8 cellular contexts compared by ENCODE assay signal in genomic region chr14:63852817-63853730, GRCh38. TPM values are rescaled to one million over a fixed set of nuclear protein-coding genes. Genes with fewer than 3 reads are reported as not detected.
A peak's percentile ranks its signal among the peaks of the same experiment; 100 is the strongest.
DNase-seq lines count a peak whose midpoint lies in the region; ATAC-seq lines count a peak whose summit lies in the region.

SYNE2 (plus strand) TSS chr14:63853004; CDS start chr14:63909149, 56,145 bp downstream.

- DNase-seq in NK-92 treated with Interleukin-12 subunit alpha and Interleukin-12 subunit beta, amount 100 ng/mL, for 24 hours (lab: John Stamatoyannopoulos, UW): peak; percentile 70
- DNase-seq in NK-92 (lab: John Stamatoyannopoulos, UW; ENCODE audit: unreplicated experiment): no peak
- DNase-seq in NCI-H2171 (lab: John Stamatoyannopoulos, UW): peak; percentile 84
- peak; percentile 65 to 72 for DNase-seq in activated CD4-positive, alpha-beta T cell treated with anti-CD3 and anti-CD28 coated beads for 24 hours (ENCODE audit: low read depth in 2 of 2)
- peak; percentile 75 to 89 for DNase-seq in left colon
- DNase-seq in stimulated activated CD4-positive, alpha-beta T cell treated with anti-CD3 and anti-CD28 coated beads, Interleukin-2, amount 100 ng/mL, for 24 hours: peak; percentile 82 to 88

- intact Hi-C loops in left colon (cut with DNase I, micrococcal nuclease): no loop called here

- peak; percentile 87 for ATAC-seq in HG02885 (IDR thresholded peaks at IDR 0.05; ENCODE audit: poor library complexity, unreplicated experiment)
- ATAC-seq in left colon: peak; percentile 88

- H3K27ac ChIP-seq in cingulate gyrus (ENCODE audit: low read depth, low read length): peak within 1 kb of the TSS; percentile 7

RNA-seq across cellular contexts. Expression of gene SYNE2, which starts in this region (rescaled TPM):
- total RNA-seq in left colon: 100 to 1,000 TPM; 137 to 189 TPM
